Comparison of ENCODE assay signal across 1 cellular context in the genomic region with DNA sequence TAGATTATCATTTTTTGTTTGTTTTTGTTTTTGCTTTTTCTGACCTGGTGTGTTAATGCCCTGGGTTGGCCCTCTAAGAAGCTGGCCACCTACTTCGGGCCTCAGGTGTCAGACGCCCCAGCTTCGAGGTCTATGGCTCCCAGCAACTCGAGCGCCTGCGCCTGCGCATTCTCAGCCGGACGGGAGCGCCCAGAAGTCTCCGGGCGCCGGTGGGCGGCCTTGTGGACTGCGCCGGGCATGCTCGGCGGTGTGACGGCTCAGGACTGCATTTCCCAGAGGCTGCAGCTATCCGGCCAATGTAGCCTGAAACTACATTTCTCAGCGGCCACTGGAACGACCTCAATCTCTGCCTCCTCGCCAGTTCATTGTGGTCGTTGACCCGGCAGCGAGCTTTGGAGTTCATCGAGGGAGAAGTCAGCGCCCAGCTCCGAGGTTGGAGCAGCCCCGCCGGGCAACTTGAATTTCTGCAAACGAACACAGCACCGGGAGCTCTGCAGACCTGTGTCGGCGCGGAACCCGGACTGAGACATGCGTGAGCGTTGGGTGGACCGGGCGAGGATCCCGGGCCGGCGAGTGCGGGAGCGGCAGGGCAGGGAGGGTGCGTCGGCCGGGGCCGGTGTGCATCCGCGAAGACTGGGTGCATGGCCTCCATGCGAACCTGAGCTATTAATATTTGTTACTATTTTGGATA.
TF ChIP-seq lines count a peak whose summit lies in the region.

A gene (plus strand): TSS at position 219 of the 691 bp plus-strand sequence. CDS start 3,045 bp downstream, outside the sequence.

TF ChIP-seq in HepG2, 621 proteins besides CTCF, POLR2A, EP300 and RAD21 (continued from another document and continues in another):
- TF ChIP-seq, protein P1, sequence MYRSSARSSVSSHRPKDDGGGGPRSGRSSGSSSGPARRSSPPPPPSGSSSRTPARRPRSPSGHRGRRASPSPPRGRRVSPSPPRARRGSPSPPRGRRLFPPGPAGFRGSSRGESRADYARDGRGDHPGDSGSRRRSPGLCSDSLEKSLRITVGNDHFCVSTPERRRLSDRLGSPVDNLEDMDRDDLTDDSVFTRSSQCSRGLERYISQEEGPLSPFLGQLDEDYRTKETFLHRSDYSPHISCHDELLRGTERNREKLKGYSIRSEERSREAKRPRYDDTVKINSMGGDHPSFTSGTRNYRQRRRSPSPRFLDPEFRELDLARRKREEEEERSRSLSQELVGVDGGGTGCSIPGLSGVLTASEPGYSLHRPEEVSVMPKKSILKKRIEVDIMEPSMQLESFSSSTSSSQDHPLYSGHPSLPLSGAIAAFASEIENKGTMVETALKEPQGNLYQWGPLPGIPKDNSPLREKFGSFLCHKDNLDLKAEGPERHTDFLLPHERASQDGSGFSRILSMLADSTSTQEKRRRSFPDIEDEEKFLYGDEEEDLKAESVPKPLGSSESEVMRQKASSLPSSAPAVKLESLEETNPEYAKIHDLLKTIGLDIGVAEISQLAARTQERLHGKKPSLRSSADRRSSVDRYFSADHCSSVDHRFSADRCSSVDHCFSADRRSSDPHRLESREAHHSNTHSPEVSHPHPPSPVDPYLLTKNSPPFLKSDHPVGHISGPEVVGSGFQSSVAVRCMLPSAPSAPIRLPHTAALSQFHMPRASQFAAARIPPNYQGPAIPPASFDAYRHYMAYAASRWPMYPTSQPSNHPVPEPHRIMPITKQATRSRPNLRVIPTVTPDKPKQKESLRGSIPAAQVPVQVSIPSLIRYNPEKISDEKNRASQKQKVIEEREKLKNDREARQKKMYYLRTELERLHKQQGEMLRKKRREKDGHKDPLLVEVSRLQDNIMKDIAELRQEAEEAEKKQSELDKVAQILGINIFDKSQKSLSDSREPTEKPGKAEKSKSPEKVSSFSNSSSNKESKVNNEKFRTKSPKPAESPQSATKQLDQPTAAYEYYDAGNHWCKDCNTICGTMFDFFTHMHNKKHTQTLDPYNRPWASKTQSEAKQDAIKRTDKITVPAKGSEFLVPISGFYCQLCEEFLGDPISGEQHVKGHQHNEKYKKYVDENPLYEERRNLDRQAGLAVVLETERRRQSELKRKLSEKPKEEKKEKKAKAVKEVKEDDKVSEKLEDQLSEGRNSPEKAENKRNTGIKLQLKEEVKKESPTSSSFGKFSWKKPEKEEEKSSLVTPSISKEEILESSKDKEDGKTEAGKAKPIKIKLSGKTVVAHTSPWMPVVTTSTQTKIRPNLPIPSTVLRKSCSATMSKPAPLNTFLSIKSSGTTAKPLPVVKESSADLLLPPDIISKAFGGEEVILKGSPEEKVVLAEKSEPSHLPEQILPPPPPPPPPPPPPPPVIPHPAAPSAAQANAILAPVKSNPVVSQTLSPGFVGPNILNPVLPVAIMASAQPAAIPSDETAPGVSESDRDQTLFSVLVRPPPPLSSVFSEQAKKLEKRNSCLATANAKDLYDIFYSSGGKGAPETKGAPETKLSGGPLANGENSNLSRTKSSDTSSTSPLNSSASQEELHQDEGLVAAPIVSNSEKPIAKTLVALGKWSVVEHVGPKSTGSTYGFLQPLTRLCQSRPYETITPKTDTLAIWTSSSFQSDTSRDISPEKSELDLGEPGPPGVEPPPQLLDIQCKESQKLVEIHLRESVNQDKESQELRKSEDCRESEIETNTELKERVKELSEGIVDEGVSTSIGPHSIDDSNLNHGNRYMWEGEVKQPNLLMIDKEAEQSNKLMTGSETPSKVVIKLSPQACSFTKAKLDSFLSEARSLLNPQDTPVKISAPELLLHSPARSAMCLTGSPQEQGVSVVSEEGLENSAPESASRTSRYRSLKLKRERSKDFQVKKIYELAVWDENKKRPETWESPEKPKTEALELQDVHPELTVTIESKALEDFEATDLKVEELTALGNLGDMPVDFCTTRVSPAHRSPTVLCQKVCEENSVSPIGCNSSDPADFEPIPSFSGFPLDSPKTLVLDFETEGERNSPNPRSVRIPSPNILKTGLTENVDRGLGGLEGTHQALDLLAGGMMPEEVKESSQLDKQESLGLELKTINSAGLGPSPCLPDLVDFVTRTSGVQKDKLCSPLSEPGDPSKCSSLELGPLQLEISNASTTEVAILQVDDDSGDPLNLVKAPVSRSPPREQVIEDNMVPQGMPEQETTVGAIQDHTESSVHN (CRISPR knock-in tag; IDR thresholded peaks at IDR 0.05), result no peak
- 0 out of 2 replicates have a peak, but pooled peaks have one; percentile 30 for TF ChIP-seq ZSCAN20 (CRISPR knock-in tag; IDR thresholded peaks at IDR 0.05; ENCODE audit: borderline replicate concordance)
- 0 out of 2 replicates have a peak, but pooled peaks have one; percentile 53 for TF ChIP-seq ZNF747 (CRISPR knock-in tag; IDR thresholded peaks at IDR 0.05; ENCODE audit: borderline replicate concordance)
- no peak for TF ChIP-seq IKZF1 (IDR thresholded peaks at IDR 0.05)
- TF ChIP-seq SIX4 (CRISPR knock-in tag; IDR thresholded peaks at IDR 0.05), result no peak
- TF ChIP-seq, protein P2, sequence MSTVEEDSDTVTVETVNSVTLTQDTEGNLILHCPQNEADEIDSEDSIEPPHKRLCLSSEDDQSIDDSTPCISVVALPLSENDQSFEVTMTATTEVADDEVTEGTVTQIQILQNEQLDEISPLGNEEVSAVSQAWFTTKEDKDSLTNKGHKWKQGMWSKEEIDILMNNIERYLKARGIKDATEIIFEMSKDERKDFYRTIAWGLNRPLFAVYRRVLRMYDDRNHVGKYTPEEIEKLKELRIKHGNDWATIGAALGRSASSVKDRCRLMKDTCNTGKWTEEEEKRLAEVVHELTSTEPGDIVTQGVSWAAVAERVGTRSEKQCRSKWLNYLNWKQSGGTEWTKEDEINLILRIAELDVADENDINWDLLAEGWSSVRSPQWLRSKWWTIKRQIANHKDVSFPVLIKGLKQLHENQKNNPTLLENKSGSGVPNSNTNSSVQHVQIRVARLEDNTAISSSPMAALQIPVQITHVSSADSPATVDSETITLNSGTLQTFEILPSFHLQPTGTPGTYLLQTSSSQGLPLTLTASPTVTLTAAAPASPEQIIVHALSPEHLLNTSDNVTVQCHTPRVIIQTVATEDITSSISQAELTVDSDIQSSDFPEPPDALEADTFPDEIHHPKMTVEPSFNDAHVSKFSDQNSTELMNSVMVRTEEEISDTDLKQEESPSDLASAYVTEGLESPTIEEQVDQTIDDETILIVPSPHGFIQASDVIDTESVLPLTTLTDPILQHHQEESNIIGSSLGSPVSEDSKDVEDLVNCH (CRISPR knock-in tag; IDR thresholded peaks at IDR 0.05), result no peak
- TF ChIP-seq KDM5B (CRISPR knock-in tag; IDR thresholded peaks at IDR 0.05; ENCODE audit: borderline replicate concordance), result peak; percentile 92
- no peak for TF ChIP-seq CC2D1A (CRISPR knock-in tag; IDR thresholded peaks at IDR 0.05)
- TF ChIP-seq ZNF570 (CRISPR knock-in tag; IDR thresholded peaks at IDR 0.05; ENCODE audit: borderline replicate concordance), result no peak
- TF ChIP-seq, protein P3, sequence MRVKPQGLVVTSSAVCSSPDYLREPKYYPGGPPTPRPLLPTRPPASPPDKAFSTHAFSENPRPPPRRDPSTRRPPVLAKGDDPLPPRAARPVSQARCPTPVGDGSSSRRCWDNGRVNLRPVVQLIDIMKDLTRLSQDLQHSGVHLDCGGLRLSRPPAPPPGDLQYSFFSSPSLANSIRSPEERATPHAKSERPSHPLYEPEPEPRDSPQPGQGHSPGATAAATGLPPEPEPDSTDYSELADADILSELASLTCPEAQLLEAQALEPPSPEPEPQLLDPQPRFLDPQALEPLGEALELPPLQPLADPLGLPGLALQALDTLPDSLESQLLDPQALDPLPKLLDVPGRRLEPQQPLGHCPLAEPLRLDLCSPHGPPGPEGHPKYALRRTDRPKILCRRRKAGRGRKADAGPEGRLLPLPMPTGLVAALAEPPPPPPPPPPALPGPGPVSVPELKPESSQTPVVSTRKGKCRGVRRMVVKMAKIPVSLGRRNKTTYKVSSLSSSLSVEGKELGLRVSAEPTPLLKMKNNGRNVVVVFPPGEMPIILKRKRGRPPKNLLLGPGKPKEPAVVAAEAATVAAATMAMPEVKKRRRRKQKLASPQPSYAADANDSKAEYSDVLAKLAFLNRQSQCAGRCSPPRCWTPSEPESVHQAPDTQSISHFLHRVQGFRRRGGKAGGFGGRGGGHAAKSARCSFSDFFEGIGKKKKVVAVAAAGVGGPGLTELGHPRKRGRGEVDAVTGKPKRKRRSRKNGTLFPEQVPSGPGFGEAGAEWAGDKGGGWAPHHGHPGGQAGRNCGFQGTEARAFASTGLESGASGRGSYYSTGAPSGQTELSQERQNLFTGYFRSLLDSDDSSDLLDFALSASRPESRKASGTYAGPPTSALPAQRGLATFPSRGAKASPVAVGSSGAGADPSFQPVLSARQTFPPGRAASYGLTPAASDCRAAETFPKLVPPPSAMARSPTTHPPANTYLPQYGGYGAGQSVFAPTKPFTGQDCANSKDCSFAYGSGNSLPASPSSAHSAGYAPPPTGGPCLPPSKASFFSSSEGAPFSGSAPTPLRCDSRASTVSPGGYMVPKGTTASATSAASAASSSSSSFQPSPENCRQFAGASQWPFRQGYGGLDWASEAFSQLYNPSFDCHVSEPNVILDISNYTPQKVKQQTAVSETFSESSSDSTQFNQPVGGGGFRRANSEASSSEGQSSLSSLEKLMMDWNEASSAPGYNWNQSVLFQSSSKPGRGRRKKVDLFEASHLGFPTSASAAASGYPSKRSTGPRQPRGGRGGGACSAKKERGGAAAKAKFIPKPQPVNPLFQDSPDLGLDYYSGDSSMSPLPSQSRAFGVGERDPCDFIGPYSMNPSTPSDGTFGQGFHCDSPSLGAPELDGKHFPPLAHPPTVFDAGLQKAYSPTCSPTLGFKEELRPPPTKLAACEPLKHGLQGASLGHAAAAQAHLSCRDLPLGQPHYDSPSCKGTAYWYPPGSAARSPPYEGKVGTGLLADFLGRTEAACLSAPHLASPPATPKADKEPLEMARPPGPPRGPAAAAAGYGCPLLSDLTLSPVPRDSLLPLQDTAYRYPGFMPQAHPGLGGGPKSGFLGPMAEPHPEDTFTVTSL (CRISPR knock-in tag; IDR thresholded peaks at IDR 0.05; ENCODE audit: borderline replicate concordance), result peak; percentile 47; the same call in 1 of the 2 replicates
- TF ChIP-seq MTA3 (CRISPR knock-in tag; IDR thresholded peaks at IDR 0.05), result no peak
- peak; percentile 67 for TF ChIP-seq KMT2B (CRISPR knock-in tag; IDR thresholded peaks at IDR 0.05)
- peak; percentile 73; the same call in 1 of the 2 replicates for TF ChIP-seq IRF2 (CRISPR knock-in tag; IDR thresholded peaks at IDR 0.05)
- TF ChIP-seq, protein P4, sequence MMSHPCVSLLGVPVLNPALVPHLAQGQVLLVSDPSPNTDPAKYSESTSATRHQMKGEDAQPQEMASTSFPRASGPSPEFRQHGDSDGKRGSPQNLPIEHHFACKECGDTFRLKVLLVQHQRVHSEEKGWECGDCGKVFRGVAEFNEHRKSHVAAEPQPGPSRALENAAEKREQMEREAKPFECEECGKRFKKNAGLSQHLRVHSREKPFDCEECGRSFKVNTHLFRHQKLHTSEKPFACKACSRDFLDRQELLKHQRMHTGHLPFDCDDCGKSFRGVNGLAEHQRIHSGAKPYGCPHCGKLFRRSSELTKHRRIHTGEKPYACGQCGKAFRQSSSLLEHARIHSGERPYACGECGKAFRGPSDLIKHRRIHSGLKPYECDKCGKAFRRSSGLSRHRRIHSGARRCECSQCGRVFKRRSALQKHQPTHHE (CRISPR knock-in tag; IDR thresholded peaks at IDR 0.05; ENCODE audit: borderline replicate concordance), result 0 out of 2 replicates have a peak, but pooled peaks have one; percentile 18
- TF ChIP-seq, protein P5, sequence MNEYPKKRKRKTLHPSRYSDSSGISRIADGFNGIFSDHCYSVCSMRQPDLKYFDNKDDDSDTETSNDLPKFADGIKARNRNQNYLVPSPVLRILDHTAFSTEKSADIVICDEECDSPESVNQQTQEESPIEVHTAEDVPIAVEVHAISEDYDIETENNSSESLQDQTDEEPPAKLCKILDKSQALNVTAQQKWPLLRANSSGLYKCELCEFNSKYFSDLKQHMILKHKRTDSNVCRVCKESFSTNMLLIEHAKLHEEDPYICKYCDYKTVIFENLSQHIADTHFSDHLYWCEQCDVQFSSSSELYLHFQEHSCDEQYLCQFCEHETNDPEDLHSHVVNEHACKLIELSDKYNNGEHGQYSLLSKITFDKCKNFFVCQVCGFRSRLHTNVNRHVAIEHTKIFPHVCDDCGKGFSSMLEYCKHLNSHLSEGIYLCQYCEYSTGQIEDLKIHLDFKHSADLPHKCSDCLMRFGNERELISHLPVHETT (CRISPR knock-in tag; conservative IDR thresholded peaks at IDR 0.05), result peak; percentile 83
- no peak for TF ChIP-seq AKAP8 (CRISPR knock-in tag; IDR thresholded peaks at IDR 0.05)
- peak; percentile 29; the same call in 1 of the 2 replicates for TF ChIP-seq ZNF331 (CRISPR knock-in tag; IDR thresholded peaks at IDR 0.05)
- TF ChIP-seq HNRNPUL1 (IDR thresholded peaks at IDR 0.05; ENCODE audit: low read depth, low read length), result no peak
- no peak for TF ChIP-seq NFKBIZ (CRISPR knock-in tag; IDR thresholded peaks at IDR 0.05)
- TF ChIP-seq FOXA3 (CRISPR knock-in tag; IDR thresholded peaks at IDR 0.05), result no peak
- TF ChIP-seq NFYB (CRISPR knock-in tag; IDR thresholded peaks at IDR 0.05), result no peak
- TF ChIP-seq ZNF672 (CRISPR knock-in tag; IDR thresholded peaks at IDR 0.05), result no peak
- TF ChIP-seq ZZZ3 (CRISPR knock-in tag; IDR thresholded peaks at IDR 0.05; ENCODE audit: borderline replicate concordance), result no peak; the same call in 1 of the 2 replicates
- TF ChIP-seq, protein P6, sequence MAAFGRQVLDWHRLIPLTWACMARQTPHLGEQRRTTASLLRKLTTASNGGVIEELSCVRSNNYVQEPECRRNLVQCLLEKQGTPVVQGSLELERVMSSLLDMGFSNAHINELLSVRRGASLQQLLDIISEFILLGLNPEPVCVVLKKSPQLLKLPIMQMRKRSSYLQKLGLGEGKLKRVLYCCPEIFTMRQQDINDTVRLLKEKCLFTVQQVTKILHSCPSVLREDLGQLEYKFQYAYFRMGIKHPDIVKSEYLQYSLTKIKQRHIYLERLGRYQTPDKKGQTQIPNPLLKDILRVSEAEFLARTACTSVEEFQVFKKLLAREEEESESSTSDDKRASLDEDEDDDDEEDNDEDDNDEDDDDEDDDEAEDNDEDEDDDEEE (CRISPR knock-in tag; IDR thresholded peaks at IDR 0.05), result peak; percentile 90
- no peak for TF ChIP-seq RAD51 (IDR thresholded peaks at IDR 0.05; ENCODE audit: borderline replicate concordance)
- TF ChIP-seq ZNF790 (CRISPR knock-in tag; IDR thresholded peaks at IDR 0.05; ENCODE audit: borderline replicate concordance), result peak; percentile 91; the same call in 1 of the 2 replicates
- TF ChIP-seq, protein P7, sequence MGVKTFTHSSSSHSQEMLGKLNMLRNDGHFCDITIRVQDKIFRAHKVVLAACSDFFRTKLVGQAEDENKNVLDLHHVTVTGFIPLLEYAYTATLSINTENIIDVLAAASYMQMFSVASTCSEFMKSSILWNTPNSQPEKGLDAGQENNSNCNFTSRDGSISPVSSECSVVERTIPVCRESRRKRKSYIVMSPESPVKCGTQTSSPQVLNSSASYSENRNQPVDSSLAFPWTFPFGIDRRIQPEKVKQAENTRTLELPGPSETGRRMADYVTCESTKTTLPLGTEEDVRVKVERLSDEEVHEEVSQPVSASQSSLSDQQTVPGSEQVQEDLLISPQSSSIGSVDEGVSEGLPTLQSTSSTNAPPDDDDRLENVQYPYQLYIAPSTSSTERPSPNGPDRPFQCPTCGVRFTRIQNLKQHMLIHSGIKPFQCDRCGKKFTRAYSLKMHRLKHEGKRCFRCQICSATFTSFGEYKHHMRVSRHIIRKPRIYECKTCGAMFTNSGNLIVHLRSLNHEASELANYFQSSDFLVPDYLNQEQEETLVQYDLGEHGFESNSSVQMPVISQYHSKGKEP (CRISPR knock-in tag; IDR thresholded peaks at IDR 0.05), result no peak
